9 cellular contexts compared by ENCODE assay signal in genomic region chr1:193537266-193538003, GRCh38.
DNase-seq lines count a peak whose midpoint lies in the region; ATAC-seq and TF ChIP-seq lines count a peak whose summit lies in the region.
"Had no signal": no experiment of that assay in that cellular context is flagged by ENCODE, and none has a peak within 500 bp of the region (broad histone marks: within the 10 kb centered on the region; RNA-seq: fewer than 3 reads in every experiment).

No MANE protein-coding gene starts in this region.

- intact Hi-C loops in thyroid gland (cut with DNase I): no loop called here

- H3K27ac ChIP-seq in thyroid gland: no peak overlapping the region

- H3K4me1 ChIP-seq in thyroid gland: no peaks in the 10 kb centered on the region

- peaks cover 62% of the 10 kb centered on the region for H3K4me1 Mint-ChIP-seq in activated naive CD4-positive, alpha-beta T cell treated with anti-CD3 and anti-CD28 coated beads, Interleukin-2, amount 10 ng/mL, durations not matched to agents 7 days and 5 days
- peaks cover 17 to 33% of the 10 kb centered on the region in 2 donors for H3K4me1 Mint-ChIP-seq in stimulated activated naive B cell treated with anti-CD40 and anti-IgM and Interleukin-4, amounts not matched to agents 10 μg/mL and 1 μg/mL and 100 μg/mL, for 72 hours
- peaks cover 1% of the 10 kb centered on the region for H3K4me1 Mint-ChIP-seq in mesothelial cell of epicardium
- H3K4me1 Mint-ChIP-seq: brain had no signal

- DNase-seq in GM12864 (ENCODE audit: low read depth): peak; percentile 82
- peak; percentile 61 to 88 for DNase-seq in NOMO-1 (lab: John Stamatoyannopoulos, UW; ENCODE audit: unreplicated experiment in 2 of 2)
- peak; percentile 86 for DNase-seq in activated naive CD4-positive, alpha-beta T cell treated with anti-CD3 and anti-CD28 coated beads, Interleukin-2, amount 10 ng/mL, durations not matched to agents 7 days and 5 days
- peak; percentile 55 for DNase-seq in stimulated activated naive B cell treated with anti-CD40 and anti-IgM and Interleukin-4, amounts not matched to agents 10 μg/mL and 1 μg/mL and 100 μg/mL, for 72 hours
- DNase-seq in inferior parietal cortex (ENCODE audit: extremely low spot score): no peak
- DNase-seq in mesothelial cell of epicardium (ENCODE audit: low spot score in 2 of 2, unreplicated experiment in 2 of 2): no peak
- no peak for DNase-seq in thyroid gland

- WGBS in thyroid gland, 2 donors: 73 to 74% methylated on average over 7 of the region's 7 CpGs

- H3K4me3 ChIP-seq in GM12864 (ENCODE audit: low read depth, low read length): no peak overlapping the region
- H3K4me3 ChIP-seq in thyroid gland (replicated peaks in 1 of 3): no peak overlapping the region

- no peak for TF ChIP-seq POLR2A in thyroid gland (IDR thresholded peaks at IDR 0.05)

- no peaks in the 10 kb centered on the region for H3K36me3 ChIP-seq in thyroid gland

- TF ChIP-seq CTCF in GM12864 (IDR thresholded peaks at IDR 0.05; ENCODE audit: low read depth, low read length, missing control alignments) (no peak), mesothelial cell of epicardium (IDR thresholded peaks at IDR 0.05; ENCODE audit: unreplicated experiment) (no peak), thyroid gland (IDR thresholded peaks at IDR 0.05) (no peak)

- CTCF ChIA-PET in activated naive CD4-positive, alpha-beta T cell treated with anti-CD3 and anti-CD28 coated beads, Interleukin-2, amount 10 ng/mL, durations not matched to agents 7 days and 5 days (lab: Charles Lee): no interaction called here

- H3K27me3 Mint-ChIP-seq in activated naive CD4-positive, alpha-beta T cell treated with anti-CD3 and anti-CD28 coated beads, Interleukin-2, amount 10 ng/mL, durations not matched to agents 7 days and 5 days: no peaks in the 10 kb centered on the region
- no peaks in the 10 kb centered on the region for H3K27me3 Mint-ChIP-seq in stimulated activated naive B cell treated with anti-CD40 and anti-IgM and Interleukin-4, amounts not matched to agents 10 μg/mL and 1 μg/mL and 100 μg/mL, for 72 hours
- no peaks in the 10 kb centered on the region for H3K27me3 Mint-ChIP-seq in mesothelial cell of epicardium (ENCODE audit: low read depth)

- H3K9me3 Mint-ChIP-seq in activated naive CD4-positive, alpha-beta T cell treated with anti-CD3 and anti-CD28 coated beads, Interleukin-2, amount 10 ng/mL, durations not matched to agents 7 days and 5 days: peaks cover 11% of the 10 kb centered on the region
- H3K9me3 Mint-ChIP-seq in stimulated activated naive B cell treated with anti-CD40 and anti-IgM and Interleukin-4, amounts not matched to agents 10 μg/mL and 1 μg/mL and 100 μg/mL, for 72 hours: no peaks in the 10 kb centered on the region
- peaks cover 4% of the 10 kb centered on the region for H3K9me3 Mint-ChIP-seq in mesothelial cell of epicardium

- H3K9me3 ChIP-seq in thyroid gland: no peaks in the 10 kb centered on the region

- peak; percentile 85 for ATAC-seq in GM21723 (IDR thresholded peaks at IDR 0.05; ENCODE audit: unreplicated experiment)
- ATAC-seq in stimulated activated naive B cell treated with anti-CD40 and anti-IgM and Interleukin-4, amounts not matched to agents 10 μg/mL and 1 μg/mL and 100 μg/mL, for 72 hours (replicated peaks): peak; percentile 95 to 97

- H3K27ac Mint-ChIP-seq in activated naive CD4-positive, alpha-beta T cell treated with anti-CD3 and anti-CD28 coated beads, Interleukin-2, amount 10 ng/mL, durations not matched to agents 7 days and 5 days: peak overlapping the region; percentile 82
- H3K27ac Mint-ChIP-seq in stimulated activated naive B cell treated with anti-CD40 and anti-IgM and Interleukin-4, amounts not matched to agents 10 μg/mL and 1 μg/mL and 100 μg/mL, for 72 hours: no peak overlapping the region
- no peak overlapping the region for H3K27ac Mint-ChIP-seq in mesothelial cell of epicardium
- H3K27ac Mint-ChIP-seq: brain had no signal

- peak overlapping the region; percentile 19 for H3K4me3 Mint-ChIP-seq in activated naive CD4-positive, alpha-beta T cell treated with anti-CD3 and anti-CD28 coated beads, Interleukin-2, amount 10 ng/mL, durations not matched to agents 7 days and 5 days
- H3K4me3 Mint-ChIP-seq in stimulated activated naive B cell treated with anti-CD40 and anti-IgM and Interleukin-4, amounts not matched to agents 10 μg/mL and 1 μg/mL and 100 μg/mL, for 72 hours: no peak overlapping the region
- H3K4me3 Mint-ChIP-seq in mesothelial cell of epicardium: no peak overlapping the region
- H3K4me3 Mint-ChIP-seq: brain had no signal

- H3K36me3 Mint-ChIP-seq in activated naive CD4-positive, alpha-beta T cell treated with anti-CD3 and anti-CD28 coated beads, Interleukin-2, amount 10 ng/mL, durations not matched to agents 7 days and 5 days: peaks cover 13% of the 10 kb centered on the region
- no peaks in the 10 kb centered on the region for H3K36me3 Mint-ChIP-seq in stimulated activated naive B cell treated with anti-CD40 and anti-IgM and Interleukin-4, amounts not matched to agents 10 μg/mL and 1 μg/mL and 100 μg/mL, for 72 hours
- no peaks in the 10 kb centered on the region for H3K36me3 Mint-ChIP-seq in mesothelial cell of epicardium
- H3K36me3 Mint-ChIP-seq: brain had no signal

- no peaks in the 10 kb centered on the region for H3K27me3 ChIP-seq in thyroid gland

Comparison
In these comparisons a context has a peak if more than half of its experiments do, and no peak if none do; other contexts are left out.
1. DNase-seq: peak in GM12864 (single experiment), NOMO-1 (2 of 2), activated naive CD4-positive, alpha-beta T cell treated with anti-CD3 and anti-CD28 coated beads, Interleukin-2, amount 10 ng/mL, durations not matched to agents 7 days and 5 days (single experiment) and stimulated activated naive B cell treated with anti-CD40 and anti-IgM and Interleukin-4, amounts not matched to agents 10 μg/mL and 1 μg/mL and 100 μg/mL, for 72 hours (single experiment); none in inferior parietal cortex (single experiment), mesothelial cell of epicardium (0 of 2) and thyroid gland (0 of 2).